ENCODE assay signal across 11 cellular contexts in the genomic region with DNA sequence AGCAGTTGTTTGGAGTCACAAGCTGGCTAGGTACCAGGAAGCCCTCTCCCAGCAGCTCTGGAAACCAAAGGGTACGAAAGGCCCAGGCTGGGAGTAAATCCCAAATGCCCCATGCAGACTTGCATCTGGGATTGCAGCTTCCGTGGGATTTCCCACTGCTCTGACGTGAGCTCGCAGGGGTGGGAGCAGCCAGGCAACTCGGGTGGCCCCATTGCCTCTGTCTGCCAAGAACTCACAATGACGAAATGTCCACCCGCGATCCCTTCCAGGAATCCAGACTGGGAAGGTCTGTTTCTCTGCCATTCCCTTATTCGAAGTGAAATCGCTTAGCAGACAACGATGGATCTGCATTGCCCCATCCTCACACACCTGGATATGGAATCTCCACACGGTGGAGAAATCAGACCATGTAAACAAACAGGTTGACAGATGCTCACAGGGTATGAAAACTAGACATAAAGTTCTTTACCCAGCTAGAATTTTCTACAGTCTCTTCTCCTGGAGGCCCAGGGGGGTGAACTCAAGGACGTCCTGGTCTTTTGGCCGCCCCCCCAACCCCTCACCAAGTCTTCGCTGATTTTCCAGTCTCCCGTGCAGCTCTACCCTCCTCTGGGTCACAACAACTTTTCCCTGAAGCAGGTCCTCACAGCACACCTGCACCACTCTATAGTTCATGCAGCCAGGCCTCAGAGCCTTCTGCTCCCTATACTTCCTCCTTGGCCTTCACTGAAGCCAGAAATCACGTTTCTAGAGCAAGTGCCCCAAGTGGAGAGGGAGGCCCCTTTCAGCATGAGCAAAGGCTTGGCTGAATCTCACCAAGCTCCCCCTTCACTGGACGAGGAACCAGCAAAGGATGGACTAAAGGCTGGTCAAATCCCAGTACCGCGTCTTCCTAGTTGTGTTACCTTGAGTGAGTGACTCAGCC. TPM values are rescaled to one million over a fixed set of nuclear protein-coding genes. Genes with fewer than 3 reads are reported as not detected.
DNase-seq lines count a peak whose midpoint lies in the region; ATAC-seq, FAIRE-seq and TF ChIP-seq lines count a peak whose summit lies in the region.
"Had no signal": no experiment of that assay in that cellular context is flagged by ENCODE, and none has a peak within 500 bp of the region (broad histone marks: within the 10 kb centered on the region; RNA-seq: fewer than 3 reads in every experiment).

No MANE protein-coding gene starts in this region.

- H3K27ac ChIP-seq in transverse colon (peak overlapping the region; percentile 73 to 79 (median 76)), small intestine (ENCODE audit: low read depth in 1 of 2, low read length in 1 of 2) (peak overlapping the region in 1 of 2 donors; percentile 32)

- no peak for TF ChIP-seq POLR2A in transverse colon (IDR thresholded peaks at IDR 0.05)

- H3K9me3 ChIP-seq in mucosa of descending colon (no peaks in the 10 kb centered on the region), transverse colon (no peaks in the 10 kb centered on the region), small intestine (ENCODE audit: control insufficient read depth, low read depth) (no peaks in the 10 kb centered on the region)

- H3K4me3 ChIP-seq in mucosa of descending colon (no peak overlapping the region), transverse colon (no peak overlapping the region), small intestine (ENCODE audit: low read depth in 1 of 2, low read length in 2 of 2) (no peak overlapping the region)

- 56 to 64% methylated on average over 4 to 20 of the region's 20 CpGs for WGBS in transverse colon (ENCODE audit: low coverage in 1 of 2), 2 donors
- WGBS in small intestine, 3 donors: 51 to 61% (median 56%) methylated on average over 20 of the region's 20 CpGs

- intact Hi-C loops in mucosa of descending colon (cut with DNase I, micrococcal nuclease) (no loop called here), transverse colon (cut with DNase I; ENCODE audit: low total_unique reads) (no loop called here)

- DNase-seq in RPMI7951 (ENCODE audit: low read depth) (peak; percentile 34), fibroblast of peridontal ligament (ENCODE audit: extremely low read depth) (peak; percentile 90), mucosa of descending colon (peak in 2 of 3 donors; percentile 56 to 59), transverse colon (peak; percentile 57), NCI-H2107 treated with DMSO at 0.1 percent for 48 hours (lab: John Stamatoyannopoulos, UW; ENCODE audit: unreplicated experiment) (no peak), small intestine (no peak)
- no peak for DNase-seq in stimulated activated CD4-positive, alpha-beta T cell treated with anti-CD3 and anti-CD28 coated beads, Interleukin-1b, Interleukin-23, amount 100 ng/mL, for 48 hours
- DNase-seq: activated CD4-positive, alpha-beta T cell treated with anti-CD3 and anti-CD28 coated beads, Interleukin-2, amount 50 U/mL, for 48 hours; NCI-H2081 treated with DMSO at 0.1 percent for 48 hours; stimulated activated CD4-positive, alpha-beta T cell treated with anti-CD3 and anti-CD28 coated beads, Interleukin-4, amount 100 ng/mL, for 4 hours had no signal

- in situ Hi-C loops in transverse colon (cut with MboI; ENCODE audit: low pct_ligation_motif_present in 1 of 4, low pct_unique_long_range_greater_than_20kb in 1 of 4, low sequenced_read_pairs in 3 of 4): no loop called here

- FAIRE-seq in small intestine (lab: Jason Lieb, UNC): no peak

- TF ChIP-seq CTCF in mucosa of descending colon (IDR thresholded peaks at IDR 0.05): no peak
- no peak for TF ChIP-seq CTCF in transverse colon (IDR thresholded peaks at IDR 0.05)

- H3K27me3 ChIP-seq in transverse colon (no peaks in the 10 kb centered on the region), small intestine (ENCODE audit: control insufficient read depth in 2 of 2, insufficient read depth in 2 of 2, low read length in 2 of 2) (no peaks in the 10 kb centered on the region)

- ATAC-seq in mucosa of descending colon (no peak), GM19463 (IDR thresholded peaks at IDR 0.05; ENCODE audit: unreplicated experiment) (no peak)

- H3K36me3 ChIP-seq in mucosa of descending colon (ENCODE audit: low read depth) (no peaks in the 10 kb centered on the region), transverse colon (no peaks in the 10 kb centered on the region), small intestine (ENCODE audit: control insufficient read depth in 2 of 2, insufficient read depth in 2 of 2, low read length in 2 of 2) (no peaks in the 10 kb centered on the region)

- H3K4me1 ChIP-seq in mucosa of descending colon (ENCODE audit: low read depth) (peaks cover 51% of the 10 kb centered on the region), transverse colon (peaks cover 32 to 77% (median 69%) of the 10 kb centered on the region in 4 donors), small intestine (ENCODE audit: control insufficient read depth in 2 of 2, insufficient read depth in 1 of 2, low read depth in 1 of 2, low read length in 1 of 2) (peaks cover 2 to 22% of the 10 kb centered on the region in 2 donors)

- TF ChIP-seq EP300 in transverse colon (IDR thresholded peaks at IDR 0.05; ENCODE audit: low read depth): no peak

RNA-seq across cellular contexts. Expression of gene SH3PXD2A, which starts 20.0 kb away (rescaled TPM):
- 9.7 and 10.7 TPM in 2 replicates for total RNA-seq in RPMI7951 (2014; rRNA removed; shearing (Covaris generic))
- total RNA-seq in mucosa of descending colon (10 to 100 TPM; 46.1 to 91.4 (median 60.6) TPM), transverse colon (10 to 100 TPM; 26.5 to 56.9 (median 33.3) TPM)
- polyA plus RNA-seq in small intestine: 1 to 10 TPM; 2.2 to 9.1 (median 8.4) TPM

Comparison
In these comparisons a context has a peak if more than half of its experiments do, and no peak if none do; other contexts are left out.
1. DNase-seq: peak in RPMI7951 (single experiment), fibroblast of peridontal ligament (single experiment), mucosa of descending colon (2 of 3) and transverse colon (single experiment); none in stimulated activated CD4-positive, alpha-beta T cell treated with anti-CD3 and anti-CD28 coated beads, Interleukin-1b, Interleukin-23, amount 100 ng/mL, for 48 hours (single experiment), NCI-H2107 treated with DMSO at 0.1 percent for 48 hours (single experiment) and small intestine (single experiment).